In the genomic region with DNA sequence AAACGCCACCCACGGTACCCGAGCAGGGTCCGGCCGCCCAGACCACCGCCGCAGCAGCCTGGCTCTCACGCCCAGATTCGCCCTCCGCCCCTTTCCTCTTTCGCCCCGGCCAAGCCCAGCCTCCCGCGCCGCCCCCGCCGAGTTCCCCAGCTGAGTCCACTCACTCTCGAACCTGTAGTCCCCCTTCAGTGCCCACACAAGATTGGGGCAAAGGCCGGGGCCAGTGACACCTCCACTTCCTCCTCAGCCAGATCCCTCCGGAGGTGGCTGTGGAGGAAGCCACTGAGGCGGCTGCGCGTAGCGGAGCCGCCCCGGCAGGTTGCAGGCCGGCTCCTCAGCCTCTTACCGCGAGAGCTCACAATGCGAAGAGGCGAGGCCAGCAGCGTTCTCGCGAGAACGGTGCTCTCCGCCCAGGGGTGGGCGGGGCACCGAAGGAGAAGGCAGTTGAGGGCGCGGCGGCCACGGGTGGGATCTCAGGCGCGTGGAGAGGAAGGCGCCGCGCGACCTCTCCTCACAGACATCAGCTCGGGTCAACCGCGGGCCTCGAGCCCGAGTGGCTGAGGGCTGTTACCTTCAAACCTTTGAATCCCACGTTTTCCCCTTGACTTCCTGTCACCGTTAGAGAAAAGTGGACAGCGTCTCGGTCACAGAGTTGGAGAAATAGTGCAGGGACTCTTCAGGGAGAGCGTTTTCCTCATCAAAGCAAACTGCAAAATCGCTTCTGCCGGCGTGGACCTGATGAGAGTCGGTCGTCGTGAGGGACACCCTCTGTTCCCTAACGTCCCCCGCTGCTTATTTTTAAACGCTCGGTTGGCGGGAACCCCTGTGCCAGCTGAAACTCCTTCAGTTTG, we compare ENCODE assay signal across 8 cellular contexts. TPM values are rescaled to one million over a fixed set of nuclear protein-coding genes. Genes with fewer than 3 reads are reported as not detected.
A peak's percentile ranks its signal among the peaks of the same experiment; 100 is the strongest.
DNase-seq lines count a peak whose midpoint lies in the region; ATAC-seq and TF ChIP-seq lines count a peak whose summit lies in the region.

A gene (minus strand): TSS at position 295 of the 851 bp plus-strand sequence. CDS start 18,098 bp downstream, outside the sequence.

- H3K4me1 ChIP-seq in OCI-LY3 (ENCODE audit: low read length) = peaks cover 21% of the 10 kb centered on the region

- peaks cover 34% of the 10 kb centered on the region for H3K4me1 Mint-ChIP-seq in endothelial cell (ENCODE audit: unreplicated experiment)

- H3K9me3 ChIP-seq in OCI-LY3 (ENCODE audit: insufficient read depth, low read length) = no peaks in the 10 kb centered on the region

- no peaks in the 10 kb centered on the region for H3K36me3 ChIP-seq in OCI-LY3 (replicated peaks; ENCODE audit: low read depth, low read length)

- peak within 1 kb of the TSS; percentile 91 for H3K9ac ChIP-seq in OCI-LY3 (ENCODE audit: low read length)

- H3K36me3 Mint-ChIP-seq in endothelial cell (ENCODE audit: low read depth, unreplicated experiment) = peaks cover 7% of the 10 kb centered on the region

- no peaks in the 10 kb centered on the region for H3K9me3 Mint-ChIP-seq in endothelial cell (ENCODE audit: unreplicated experiment)

- peaks cover 3% of the 10 kb centered on the region; the same call in 1 of the 2 replicates for H4K20me1 ChIP-seq in OCI-LY3 (ENCODE audit: insufficient read depth, low read length)

- H3K4me3 ChIP-seq in OCI-LY3 (ENCODE audit: low read length) = peak within 1 kb of the TSS; percentile 98

- no peaks in the 10 kb centered on the region for H3K27me3 ChIP-seq in OCI-LY3 (ENCODE audit: low read depth, low read length)

- TF ChIP-seq CTCF in OCI-LY3 (IDR thresholded peaks at IDR 0.05; ENCODE audit: low read depth, low read length) = no peak
- TF ChIP-seq CTCF in endothelial cell (IDR thresholded peaks at IDR 0.05; ENCODE audit: unreplicated experiment) = no peak

- no peaks in the 10 kb centered on the region for H3K27me3 Mint-ChIP-seq in endothelial cell (ENCODE audit: unreplicated experiment)

- H3K27ac ChIP-seq in OCI-LY3 (ENCODE audit: low read length) = peak within 1 kb of the TSS; percentile 43

- peak within 1 kb of the TSS; percentile 94 for H3K4me2 ChIP-seq in OCI-LY3 (ENCODE audit: low read length)

- H3K27ac Mint-ChIP-seq in endothelial cell (ENCODE audit: unreplicated experiment) = peak within 1 kb of the TSS; percentile 97

- H3K79me2 ChIP-seq in OCI-LY3 (ENCODE audit: low read length) = peaks cover 37% of the 10 kb centered on the region

- DNase-seq in DMS 273 treated with DMSO at 0.1 percent for 48 hours (lab: John Stamatoyannopoulos, UW) (peak; percentile 64), HuH-7.5 (ENCODE audit: low spot score) (peak; percentile 59), endothelial cell (ENCODE audit: low spot score) (peak; percentile 91), midbrain (lab: John Stamatoyannopoulos, UW) (peak; percentile 92)
- peak; percentile 92 for DNase-seq in activated CD8-positive, alpha-beta memory T cell treated with anti-CD3 and anti-CD28 coated beads, Interleukin-2, amount 50 U/mL, for 48 hours
- peak; percentile 90 to 92 for DNase-seq in stimulated activated CD8-positive, alpha-beta memory T cell treated with anti-CD3 and anti-CD28 coated beads, Interleukin-15, amount 100 ng/mL, for 48 hours (ENCODE audit: low read depth in 2 of 2)

- peak; percentile 98 for ATAC-seq in GM21528 (IDR thresholded peaks at IDR 0.05; ENCODE audit: low FRiP score, unreplicated experiment)

- peak within 1 kb of the TSS; percentile 96 for H3K4me3 Mint-ChIP-seq in endothelial cell (ENCODE audit: unreplicated experiment)

- H2AFZ ChIP-seq in OCI-LY3 (ENCODE audit: low read depth, low read length) = peak within 1 kb of the TSS; percentile 90

RNA-seq across cellular contexts. Expression of the gene that starts here (rescaled TPM):
- 82.2 TPM for total RNA-seq in endothelial cell (ENCODE audit: unreplicated experiment)

Comparison
In these comparisons a context has a peak if more than half of its experiments do, and no peak if none do; other contexts are left out.
1. Peak in every context shown above with its lines: DNase-seq, ATAC-seq, H3K4me3 ChIP-seq and H3K27ac ChIP-seq.